15 cellular contexts compared by ENCODE assay signal in genomic region chr6:108166664-108167448, GRCh38. TPM values are rescaled to one million over a fixed set of nuclear protein-coding genes. Genes with fewer than 3 reads are reported as not detected.
A peak's percentile ranks its signal among the peaks of the same experiment; 100 is the strongest.
DNase-seq lines count a peak whose midpoint lies in the region; ATAC-seq and TF ChIP-seq lines count a peak whose summit lies in the region.
"Had no signal": no experiment of that assay in that cellular context is flagged by ENCODE, and none has a peak within 500 bp of the region (broad histone marks: within the 10 kb centered on the region; RNA-seq: fewer than 3 reads in every experiment).

No MANE protein-coding gene starts in this region.

- H3K9me3 ChIP-seq in suprapubic skin, result no peaks in the 10 kb centered on the region

- DNase-seq in activated naive CD4-positive, alpha-beta T cell (lab: John Stamatoyannopoulos, UW), result no peak
- DNase-seq in suprapubic skin (ENCODE audit: low spot score in 2 of 2) (no peak), germinal center (ENCODE audit: low spot score) (no peak), RKO (ENCODE audit: low spot score) (no peak)
- DNase-seq: activated CD4-positive, alpha-beta T cell treated with anti-CD3 and anti-CD28 coated beads, Interleukin-2, amount 50 U/mL, for 4 hours; C1 segment of cervical spinal cord; NCI-H2081 treated with DMSO at 0.1 percent for 48 hours had no signal

- no peak for TF ChIP-seq EP300 in suprapubic skin (IDR thresholded peaks at IDR 0.05)

- TF ChIP-seq CTCF in suprapubic skin (IDR thresholded peaks at IDR 0.05), result no peak

- peaks cover 36% of the 10 kb centered on the region for H3K27me3 ChIP-seq in layer of hippocampus (ENCODE audit: control insufficient read depth, insufficient read depth, low read length)
- peaks cover 100% of the 10 kb centered on the region for H3K27me3 ChIP-seq in suprapubic skin

- no peaks in the 10 kb centered on the region for H3K36me3 ChIP-seq in suprapubic skin

- H3K4me1 Mint-ChIP-seq in activated naive CD4-positive, alpha-beta T cell treated with anti-CD3 and anti-CD28 coated beads, Interleukin-2, amount 50 U/mL, for 24 hours, result peaks cover 37% of the 10 kb centered on the region
- peaks cover 17% of the 10 kb centered on the region for H3K4me1 Mint-ChIP-seq in activated T-helper 17 cell treated with anti-CD3 and anti-CD28 coated beads, Interleukin-2, amount 50 U/mL, for 72 hours

- no peak for TF ChIP-seq POLR2A in suprapubic skin (IDR thresholded peaks at IDR 0.05)

- H3K9me3 Mint-ChIP-seq in activated naive CD4-positive, alpha-beta T cell treated with anti-CD3 and anti-CD28 coated beads, Interleukin-2, amount 50 U/mL, for 24 hours, result no peaks in the 10 kb centered on the region
- no peaks in the 10 kb centered on the region for H3K9me3 Mint-ChIP-seq in activated T-helper 17 cell treated with anti-CD3 and anti-CD28 coated beads, Interleukin-2, amount 50 U/mL, for 72 hours

- H3K27ac Mint-ChIP-seq in activated naive CD4-positive, alpha-beta T cell treated with anti-CD3 and anti-CD28 coated beads, Interleukin-2, amount 50 U/mL, for 24 hours, result no peak overlapping the region
- no peak overlapping the region for H3K27ac Mint-ChIP-seq in activated T-helper 17 cell treated with anti-CD3 and anti-CD28 coated beads, Interleukin-2, amount 50 U/mL, for 72 hours

- H3K36me3 Mint-ChIP-seq in activated naive CD4-positive, alpha-beta T cell treated with anti-CD3 and anti-CD28 coated beads, Interleukin-2, amount 50 U/mL, for 24 hours, result no peaks in the 10 kb centered on the region
- peaks cover 14% of the 10 kb centered on the region for H3K36me3 Mint-ChIP-seq in activated T-helper 17 cell treated with anti-CD3 and anti-CD28 coated beads, Interleukin-2, amount 50 U/mL, for 72 hours (ENCODE audit: low read depth)

- 9% methylated on average over 40 of the region's 58 CpGs for WGBS in suprapubic skin

- H3K4me3 Mint-ChIP-seq in activated naive CD4-positive, alpha-beta T cell treated with anti-CD3 and anti-CD28 coated beads, Interleukin-2, amount 50 U/mL, for 24 hours, result peak overlapping the region; percentile 69
- H3K4me3 Mint-ChIP-seq in activated T-helper 17 cell treated with anti-CD3 and anti-CD28 coated beads, Interleukin-2, amount 50 U/mL, for 72 hours, result peak overlapping the region; percentile 69

- peak overlapping the region; percentile 65 for H3K27ac ChIP-seq in layer of hippocampus (ENCODE audit: low read depth, low read length)
- H3K27ac ChIP-seq in suprapubic skin, result no peak overlapping the region

- H3K4me3 ChIP-seq in suprapubic skin, result peak overlapping the region; percentile 38

- ATAC-seq in activated T-helper 17 cell treated with anti-CD3 and anti-CD28 coated beads, Interleukin-2, amount 50 U/mL, for 72 hours (replicated peaks), result no peak
- no peak for ATAC-seq in HG03280 (IDR thresholded peaks at IDR 0.05; ENCODE audit: unreplicated experiment)

- peaks cover 77% of the 10 kb centered on the region for H3K4me1 ChIP-seq in suprapubic skin

- H3K27me3 Mint-ChIP-seq in activated naive CD4-positive, alpha-beta T cell treated with anti-CD3 and anti-CD28 coated beads, Interleukin-2, amount 50 U/mL, for 24 hours, result peaks cover 63% of the 10 kb centered on the region
- peaks cover 74% of the 10 kb centered on the region for H3K27me3 Mint-ChIP-seq in activated T-helper 17 cell treated with anti-CD3 and anti-CD28 coated beads, Interleukin-2, amount 50 U/mL, for 72 hours

RNA-seq across cellular contexts. Expression of gene NR2E1, which starts 1.0 kb away (rescaled TPM):
- total RNA-seq in activated T-helper 17 cell treated with anti-CD3 and anti-CD28 coated beads, Interleukin-2, amount 50 U/mL, for 72 hours, result not detected
- under 1 TPM in 1 of 4 donors, not detected in 3; 0.38 TPM for total RNA-seq in suprapubic skin
- total RNA-seq: cerebellum, glomerular endothelial cell, HT1080, mononuclear cell had no signal
